In the genomic region with DNA sequence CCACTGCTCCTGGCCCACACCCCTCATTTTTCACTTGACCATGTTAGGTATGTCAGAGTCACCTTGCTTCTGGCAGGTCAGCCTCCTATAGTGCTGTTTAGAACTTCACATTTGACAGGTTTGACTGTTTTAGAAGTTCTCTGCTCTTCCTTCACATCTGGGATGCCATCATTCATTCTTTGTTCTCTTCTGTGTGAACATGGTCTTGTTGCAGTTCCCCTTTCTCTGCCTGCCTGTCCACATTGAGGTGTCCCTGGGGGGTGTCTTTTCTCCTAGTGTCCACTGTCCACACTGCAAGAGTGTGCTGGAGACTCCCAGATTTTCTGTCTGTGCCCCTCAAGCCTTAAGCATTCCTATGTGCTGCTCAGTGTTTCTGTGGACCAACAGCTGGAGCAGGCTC, we compare ENCODE assay signal across 1 cellular context.
A peak's percentile ranks its signal among the peaks of the same experiment; 100 is the strongest.
TF ChIP-seq lines count a peak whose summit lies in the region.

No MANE protein-coding gene starts in this region.

TF ChIP-seq in GM23338, 12 proteins besides CTCF, POLR2A, EP300 and RAD21:
- TF ChIP-seq POLR2AphosphoS5 (IDR thresholded peaks at IDR 0.05; ENCODE audit: low read depth) (0 out of 2 replicates have a peak, but pooled peaks have one; percentile 30), JUNB (IDR thresholded peaks at IDR 0.05; ENCODE audit: unreplicated experiment) (no peak)
